ENCODE assay signal across 8 cellular contexts in genomic region chr21:35697321-35697808, GRCh38.
DNase-seq lines count a peak whose midpoint lies in the region; ATAC-seq and TF ChIP-seq lines count a peak whose summit lies in the region.

No MANE protein-coding gene starts in this region.

- no TSS peak for BruUV-seq in PC-3 (replicated peaks; lab: Mats Ljungman, UMichigan)

- intact Hi-C loops in PC-3 (cut with micrococcal nuclease): no loop called here

- no peak overlapping the region for H3K4me2 ChIP-seq in PC-3 (ENCODE audit: low read length)

- no peaks in the 10 kb centered on the region for H3F3A ChIP-seq in PC-3 (ENCODE audit: low read length, unreplicated experiment)

- CTCF ChIA-PET in PC-3 (lab: Charles Lee): interaction anchor here (1.2 kb wide), 1 partner anchor 952 kb away, joined by 3 read pairs; no protein-coding TSS in a partner anchor

- H3K9ac ChIP-seq in PC-3 (ENCODE audit: low read length): no peak overlapping the region

- H3K9me2 ChIP-seq in PC-3 (replicated peaks; ENCODE audit: low read length): no peaks in the 10 kb centered on the region

- TF ChIP-seq CTCF in PC-3 (conservative IDR thresholded peaks at IDR 0.05; ENCODE audit: low read depth, low read length): no peak
- no peak for TF ChIP-seq CTCF in coronary artery (IDR thresholded peaks at IDR 0.05)

- no peaks in the 10 kb centered on the region for H3K9me3 ChIP-seq in PC-3 (ENCODE audit: low read length)

- no peaks in the 10 kb centered on the region for H3K79me2 ChIP-seq in PC-3 (ENCODE audit: low read length)

- H3K4me3 ChIP-seq in PC-3 (ENCODE audit: low read length) (no peak overlapping the region), coronary artery (no peak overlapping the region)

- H3K27ac ChIP-seq in PC-3 (ENCODE audit: low read length) (no peak overlapping the region), coronary artery (no peak overlapping the region)

- H4K20me1 ChIP-seq in PC-3 (ENCODE audit: low read length): no peaks in the 10 kb centered on the region

- no peaks in the 10 kb centered on the region for H3K4me1 ChIP-seq in PC-3 (ENCODE audit: insufficient read depth, low read length)

- no peaks in the 10 kb centered on the region for H3K36me3 ChIP-seq in PC-3 (ENCODE audit: low read depth, low read length)

- no peaks in the 10 kb centered on the region for H3K27me3 ChIP-seq in PC-3 (ENCODE audit: low read length)

- H2AFZ ChIP-seq in PC-3 (ENCODE audit: low read length): no peak overlapping the region

- peak; percentile 72 for DNase-seq in DMS53 (lab: John Stamatoyannopoulos, UW)
- peak; percentile 47 for DNase-seq in NCI-H1436 treated with DMSO at 0.1 percent for 48 hours (lab: John Stamatoyannopoulos, UW)
- peak; percentile 32 for DNase-seq in brain pericyte (ENCODE audit: low read depth, low spot score)
- DNase-seq in middle frontal gyrus (ENCODE audit: extremely low spot score, low spot score): peak; percentile 28
- no peak for DNase-seq in PC-3
- no peak for DNase-seq in coronary artery (ENCODE audit: low spot score)
- DNase-seq in NK-92 (lab: John Stamatoyannopoulos, UW; ENCODE audit: unreplicated experiment): no peak

- ATAC-seq in HG03139 (IDR thresholded peaks at IDR 0.05; ENCODE audit: unreplicated experiment): no peak
- ATAC-seq in PC-3: no peak

- POLR2A ChIA-PET in PC-3 (lab: Charles Lee; ENCODE audit: unreplicated experiment): no interaction called here

Comparison
In these comparisons a context has a peak if more than half of its experiments do, and no peak if none do; other contexts are left out.
1. DNase-seq: peak in DMS53 (single experiment), NCI-H1436 treated with DMSO at 0.1 percent for 48 hours (single experiment), brain pericyte (single experiment) and middle frontal gyrus (single experiment); none in PC-3 (single experiment), coronary artery (single experiment) and NK-92 (single experiment).